In the genomic region with DNA sequence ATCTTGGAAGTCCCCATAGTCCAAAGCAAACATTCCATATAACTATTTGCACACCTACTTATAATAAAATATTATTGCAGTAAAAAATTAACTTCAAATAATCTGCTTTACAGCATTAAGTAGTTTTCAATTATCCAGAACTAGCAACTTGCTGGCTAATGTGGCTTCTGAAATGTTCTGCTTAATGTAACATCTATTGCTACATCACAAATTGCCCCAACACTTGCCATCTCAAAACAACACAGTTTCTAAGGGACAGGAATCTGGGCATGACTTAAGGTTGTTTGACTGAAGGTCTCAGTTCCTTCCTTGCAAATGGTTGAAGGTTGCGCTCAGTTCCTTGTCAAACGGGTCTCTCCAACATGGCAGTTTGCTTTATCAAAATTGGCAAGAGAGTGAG, we compare ENCODE assay signal across 25 cellular contexts.
DNase-seq lines count a peak whose midpoint lies in the region; ATAC-seq, FAIRE-seq and TF ChIP-seq lines count a peak whose summit lies in the region.
"Had no signal": no experiment of that assay in that cellular context is flagged by ENCODE, and none has a peak within 500 bp of the region (broad histone marks: within the 10 kb centered on the region; RNA-seq: fewer than 3 reads in every experiment).

No MANE protein-coding gene starts in this region.

- H3K27me3 ChIP-seq in GM23248 (replicated peaks; ENCODE audit: insufficient read depth): no peaks in the 10 kb centered on the region
- no peaks in the 10 kb centered on the region for H3K27me3 ChIP-seq in Panc1 (ENCODE audit: control insufficient read depth, insufficient read depth, low read length)
- no peaks in the 10 kb centered on the region for H3K27me3 ChIP-seq in hepatocyte
- H3K27me3 ChIP-seq: BLaER1, MG63 had no signal

- no peaks in the 10 kb centered on the region for H3K9me2 ChIP-seq in GM23248 (ENCODE audit: insufficient read depth)
- H3K9me2 ChIP-seq in hepatocyte (replicated peaks; ENCODE audit: insufficient read depth): no peaks in the 10 kb centered on the region

- H3K9ac ChIP-seq in GM23248: no peak overlapping the region
- H3K9ac ChIP-seq: BLaER1 had no signal

- no peak overlapping the region for H3K4me2 ChIP-seq in GM23248 (ENCODE audit: unreplicated experiment)
- H3K4me2 ChIP-seq in hepatocyte: no peak overlapping the region
- H3K4me2 ChIP-seq: BLaER1, GM23338 had no signal

- 98 to 100% methylated on average over 2 of the region's 2 CpGs for WGBS in GM23248 (ENCODE audit: low coverage in 1 of 2, low lambda C conversion rate in 2 of 2, missing lambda C conversion rate in 2 of 2), 2 experiments
- 43% methylated on average over 2 of the region's 2 CpGs for WGBS in hepatocyte (ENCODE audit: low lambda C conversion rate, missing lambda C conversion rate)

- peak; percentile 56 for FAIRE-seq in urothelium cell line (lab: Jason Lieb, UNC)

- DNase-seq in GM23248 (peak; percentile 3), Panc1 (ENCODE audit: low read depth, low spot score) (no peak), hepatocyte (ENCODE audit: low spot score) (no peak), urothelium cell line (ENCODE audit: low spot score) (no peak), RWPE1 (ENCODE audit: low spot score) (no peak)
- DNase-seq in activated naive CD4-positive, alpha-beta T cell treated with anti-CD3 and anti-CD28 coated beads, Interleukin-2, amount 50 U/mL, for 72 hours (ENCODE audit: low spot score in 2 of 2): no peak
- DNase-seq: Caco-2; CD4-positive, alpha-beta memory T cell; DMS 273 treated with DMSO at 0.1 percent for 48 hours; DMS79 treated with DMSO at 0.1 percent for 48 hours; HCEC 1CT; Kasumi-1; MG63; NCI-H1417; NCI-H1694 treated with DMSO at 0.1 percent for 48 hours; NCI-H2081 treated with DMSO at 0.1 percent for 48 hours; NCI-H2171 treated with DMSO at 0.1 percent for 48 hours; NCI-H524 treated with DMSO at 0.1 percent for 48 hours; PC-3; RPMI8226; SHP77 treated with DMSO at 0.1 percent for 48 hours had no signal

- no peak overlapping the region for H3K27ac ChIP-seq in GM23248
- H3K27ac ChIP-seq in Panc1 (ENCODE audit: low read length): peak overlapping the region; percentile 98
- peak overlapping the region; percentile 26 for H3K27ac ChIP-seq in hepatocyte
- no peak overlapping the region for H3K27ac ChIP-seq in RWPE1
- H3K27ac ChIP-seq: BLaER1 had no signal

- H4K20me1 ChIP-seq in GM23248 (ENCODE audit: insufficient read depth) (no peaks in the 10 kb centered on the region), hepatocyte (ENCODE audit: insufficient read depth, poor library complexity, severe bottlenecking) (no peaks in the 10 kb centered on the region)
- H4K20me1 ChIP-seq: BLaER1 had no signal

- H3K9me3 Mint-ChIP-seq in activated naive CD4-positive, alpha-beta T cell treated with anti-CD3 and anti-CD28 coated beads, Interleukin-2, amount 50 U/mL, for 72 hours: peaks cover 0 to 4% of the 10 kb centered on the region in 2 donors
- H3K9me3 Mint-ChIP-seq: GM23338 had no signal

- H3K36me3 Mint-ChIP-seq in activated naive CD4-positive, alpha-beta T cell treated with anti-CD3 and anti-CD28 coated beads, Interleukin-2, amount 50 U/mL, for 72 hours: no peaks in the 10 kb centered on the region
- H3K36me3 Mint-ChIP-seq: CD4-positive, alpha-beta memory T cell had no signal

- no peak overlapping the region for H3K4me3 ChIP-seq in GM23248
- no peak overlapping the region for H3K4me3 ChIP-seq in Panc1 (ENCODE audit: low read depth in 2 of 2, low read length in 2 of 2)
- H3K4me3 ChIP-seq in hepatocyte: no peak overlapping the region
- H3K4me3 ChIP-seq: BLaER1, GM23338, MG63 had no signal

- no peak overlapping the region for H3K27ac Mint-ChIP-seq in activated naive CD4-positive, alpha-beta T cell treated with anti-CD3 and anti-CD28 coated beads, Interleukin-2, amount 50 U/mL, for 72 hours
- H3K27ac Mint-ChIP-seq: CD4-positive, alpha-beta memory T cell; GM23338 had no signal

- H3K9me3 ChIP-seq in GM23248 (ENCODE audit: low read depth) (no peaks in the 10 kb centered on the region), Panc1 (ENCODE audit: control insufficient read depth, insufficient read depth, low read depth, low read length) (peaks cover 11% of the 10 kb centered on the region; the same call in 1 of the 2 replicates), hepatocyte (ENCODE audit: low read depth) (no peaks in the 10 kb centered on the region)
- H3K9me3 ChIP-seq: BLaER1, Caco-2, MG63 had no signal

- intact Hi-C loops in Panc1 (cut with micrococcal nuclease; ENCODE audit: unreplicated experiment): loop anchor here (10.0 kb wide), 1 partner anchor 373 kb away; no protein-coding TSS in a partner anchor

- H3K36me3 ChIP-seq in GM23248 (ENCODE audit: low read depth) (no peaks in the 10 kb centered on the region), Panc1 (ENCODE audit: control insufficient read depth, insufficient read depth, low read length) (no peaks in the 10 kb centered on the region), hepatocyte (replicated peaks; ENCODE audit: insufficient read depth, low read depth) (no peaks in the 10 kb centered on the region)
- H3K36me3 ChIP-seq: BLaER1, MG63 had no signal

- peaks cover 19% of the 10 kb centered on the region for H3F3A ChIP-seq in GM23248 (ENCODE audit: insufficient read depth)

- ATAC-seq in Panc1 (no peak), HG03097 (IDR thresholded peaks at IDR 0.05; ENCODE audit: low FRiP score, unreplicated experiment) (no peak)
- no peak for ATAC-seq in activated naive CD4-positive, alpha-beta T cell treated with anti-CD3 and anti-CD28 coated beads, Interleukin-2, amount 50 U/mL, for 72 hours
- ATAC-seq: GM23338, PC-3, SK-N-SH treated with all-trans-retinoic acid at 6 μM for 48 hours had no signal

- no TSS peak for BruUV-seq in Panc1 (replicated peaks; lab: Mats Ljungman, UMichigan)

- H2AFZ ChIP-seq in GM23248 (no peak overlapping the region), hepatocyte (no peak overlapping the region)
- H2AFZ ChIP-seq: GM23338 had no signal

- CTCF ChIA-PET in Panc1 (lab: Charles Lee): no interaction called here
- CTCF ChIA-PET in RWPE1 (lab: Yijun Ruan, JAX): no interaction called here

- in situ Hi-C loops in GM23248 (cut with MboI): no loop called here
- in situ Hi-C loops in Panc1 (cut with HindIII; ENCODE audit: low pct_unique_long_range_greater_than_20kb, low sequenced_read_pairs): no loop called here

- TF ChIP-seq CTCF in Panc1 (IDR thresholded peaks at IDR 0.05) (no peak), hepatocyte (IDR thresholded peaks at IDR 0.05; ENCODE audit: poor library complexity) (no peak), RWPE1 (conservative IDR thresholded peaks at IDR 0.05; ENCODE audit: low read depth) (no peak)

- H3K79me2 ChIP-seq in GM23248 (ENCODE audit: insufficient read depth) (no peaks in the 10 kb centered on the region), hepatocyte (no peaks in the 10 kb centered on the region)

- POLR2A ChIA-PET in Panc1 (lab: Charles Lee) (no interaction called here), RWPE1 (lab: Yijun Ruan, JAX; ENCODE audit: low non-redundant PET) (no interaction called here)

- H3K4me1 ChIP-seq in GM23248 (ENCODE audit: insufficient read depth) (peaks cover 36% of the 10 kb centered on the region), Panc1 (ENCODE audit: control insufficient read depth, insufficient read depth, low read length) (peaks cover 32% of the 10 kb centered on the region), hepatocyte (ENCODE audit: insufficient read depth) (peaks cover 18% of the 10 kb centered on the region)
- H3K4me1 ChIP-seq: BLaER1 had no signal

Comparison
In these comparisons a context has a peak if more than half of its experiments do, and no peak if none do; other contexts are left out.
1. H3K27ac ChIP-seq: peak in Panc1 (single experiment) and hepatocyte (single experiment); none in GM23248 (single experiment) and RWPE1 (single experiment).